Comparison of ENCODE assay signal across 16 cellular contexts in genomic region chr18:74163019-74163656, GRCh38. TPM values are rescaled to one million over a fixed set of nuclear protein-coding genes. Genes with fewer than 3 reads are reported as not detected.
DNase-seq lines count a peak whose midpoint lies in the region; ATAC-seq, FAIRE-seq and TF ChIP-seq lines count a peak whose summit lies in the region.
"Had no signal": no experiment of that assay in that cellular context is flagged by ENCODE, and none has a peak within 500 bp of the region (broad histone marks: within the 10 kb centered on the region; RNA-seq: fewer than 3 reads in every experiment).

No MANE protein-coding gene starts in this region.

- no peak for FAIRE-seq in HepG2 (lab: Jason Lieb, UNC)

- TF ChIP-seq CTCF in glutamatergic neuron (IDR thresholded peaks at IDR 0.05; ENCODE audit: partially characterized antibody, unreplicated experiment) (peak; percentile 22), HepG2 (CRISPR knock-in tag; IDR thresholded peaks at IDR 0.05) (no peak)

- no peak overlapping the region for H3K4me3 ChIP-seq in HepG2 (replicated peaks in 1 of 3; ENCODE audit: insufficient read depth in 1 of 3, low read depth in 2 of 3, low read length in 3 of 3)
- H3K4me3 ChIP-seq: lung had no signal

- H3K27ac Mint-ChIP-seq in glutamatergic neuron (ENCODE audit: unreplicated experiment) = no peak overlapping the region
- H3K27ac Mint-ChIP-seq: stimulated activated effector memory CD8-positive, alpha-beta T cell treated with anti-CD3 and anti-CD28 coated beads, Interleukin-12 subunit alpha, Interleukin-12 subunit beta, amount 100 ng/mL, for 72 hours had no signal

- no peaks in the 10 kb centered on the region for H3K4me1 Mint-ChIP-seq in glutamatergic neuron (ENCODE audit: low read depth, unreplicated experiment)
- H3K4me1 Mint-ChIP-seq: CD8-positive, alpha-beta memory T cell had no signal

- H3K4me1 ChIP-seq in HepG2 (ENCODE audit: insufficient read depth, low read length) = peaks cover 12% of the 10 kb centered on the region; the same call in 1 of the 2 replicates

- peaks cover 5 to 29% of the 10 kb centered on the region in 2 experiments for H3K36me3 ChIP-seq in HepG2 (replicated peaks in 1 of 2; ENCODE audit: control insufficient read depth in 1 of 2, insufficient read depth in 2 of 2, low read length in 2 of 2)

- no peaks in the 10 kb centered on the region for H3K9me3 Mint-ChIP-seq in glutamatergic neuron (ENCODE audit: unreplicated experiment)
- H3K9me3 Mint-ChIP-seq: CD8-positive, alpha-beta memory T cell; stimulated activated effector memory CD8-positive, alpha-beta T cell treated with anti-CD3 and anti-CD28 coated beads, Interleukin-12 subunit alpha, Interleukin-12 subunit beta, amount 100 ng/mL, for 72 hours had no signal

- POLR2A ChIA-PET in HepG2 (lab: Yijun Ruan, JAX) = no interaction called here

- no peaks in the 10 kb centered on the region for H3K9me3 ChIP-seq in HepG2 (ENCODE audit: low read length)

- H3K79me2 ChIP-seq in HepG2 (ENCODE audit: insufficient read depth, low read length) = no peaks in the 10 kb centered on the region

- H3K9ac ChIP-seq in HepG2 (ENCODE audit: insufficient read depth, low read depth, low read length) = no peak overlapping the region

- H3K27me3 Mint-ChIP-seq in glutamatergic neuron (ENCODE audit: unreplicated experiment) = no peaks in the 10 kb centered on the region

- CTCF ChIA-PET in HepG2 (lab: Yijun Ruan, JAX; ENCODE audit: low intra/inter-chr PET ratio, low total read pairs) = no interaction called here

- H2AFZ ChIP-seq in HepG2 (ENCODE audit: low read length) = no peak overlapping the region

- H3K27ac ChIP-seq in HepG2 (ENCODE audit: extremely low read length, insufficient read depth, low read length) = no peak overlapping the region
- H3K27ac ChIP-seq: VCaP had no signal

- no TSS peak for BruUV-seq in HepG2 (replicated peaks; lab: Mats Ljungman, UMichigan)

- peaks cover 5% of the 10 kb centered on the region for H3K36me3 Mint-ChIP-seq in glutamatergic neuron (ENCODE audit: unreplicated experiment)

- WGBS in HepG2 (ENCODE audit: low lambda C conversion rate) = 90% methylated on average over 11 of the region's 11 CpGs

- TF ChIP-seq EP300 in HepG2 (IDR thresholded peaks at IDR 0.05; ENCODE audit: low read depth in 2 of 2, low read length in 2 of 2) = no peak
- TF ChIP-seq EP300 in HepG2 (CRISPR knock-in tag; IDR thresholded peaks at IDR 0.05; ENCODE audit: borderline replicate concordance) = no peak

- intact Hi-C loops in HepG2 (cut with micrococcal nuclease; ENCODE audit: unreplicated experiment) = no loop called here

- TF ChIP-seq RAD21 in HepG2 (CRISPR knock-in tag; IDR thresholded peaks at IDR 0.05) = no peak

- TF ChIP-seq POLR2A in GM18505 (IDR thresholded peaks at IDR 0.05; ENCODE audit: borderline replicate concordance, extremely low read depth, insufficient read depth, insufficient read length) (no peak), HepG2 (IDR thresholded peaks at IDR 0.05; ENCODE audit: insufficient read depth in 1 of 2, low read depth in 2 of 2, low read length in 2 of 2) (no peak)

- ATAC-seq in GM18505 (IDR thresholded peaks at IDR 0.05; ENCODE audit: unreplicated experiment) (peak; percentile 73), GM21717 (IDR thresholded peaks at IDR 0.05; ENCODE audit: unreplicated experiment) (peak; percentile 75), HepG2 (no peak)
- no peak for ATAC-seq in activated CD4-positive, CD25-positive, alpha-beta regulatory T cell treated with anti-CD3 and anti-CD28 coated beads, Interleukin-2, amount 50 U/mL, for 24 hours
- ATAC-seq: stimulated activated effector memory CD8-positive, alpha-beta T cell treated with anti-CD3 and anti-CD28 coated beads, Interleukin-12 subunit alpha, Interleukin-12 subunit beta, amount 100 ng/mL, for 72 hours had no signal

- in situ Hi-C loops in HepG2 (cut with HindIII; ENCODE audit: extremely low pct_ligation_motif_present, low pct_unique_long_range_greater_than_20kb) = no loop called here

- no peak overlapping the region for H3K4me3 Mint-ChIP-seq in glutamatergic neuron (ENCODE audit: unreplicated experiment)
- H3K4me3 Mint-ChIP-seq: CD8-positive, alpha-beta memory T cell; stimulated activated effector memory CD8-positive, alpha-beta T cell treated with anti-CD3 and anti-CD28 coated beads, Interleukin-12 subunit alpha, Interleukin-12 subunit beta, amount 100 ng/mL, for 72 hours had no signal

- H3K27me3 ChIP-seq in HepG2 (ENCODE audit: control insufficient read depth in 1 of 2, insufficient read depth in 2 of 2, low read length in 2 of 2) = no peaks in the 10 kb centered on the region; a peak in 1 of 5 replicates

- peak; percentile 13 to 42 for DNase-seq in Kasumi-1 (lab: John Stamatoyannopoulos, UW)
- DNase-seq in glutamatergic neuron = no peak
- no peak for DNase-seq in LoVo (ENCODE audit: low spot score)
- DNase-seq in HuH-7.5 (ENCODE audit: low spot score) = no peak
- DNase-seq in HepG2 (ENCODE audit: low spot score) = no peak
- DNase-seq: activated T-cell treated with anti-CD3 and anti-CD28 coated beads for 4 hours; amniotic stem cell; CD8-positive, alpha-beta memory T cell; effector CD8-positive, alpha-beta T cell; hippocampal formation had no signal

- no peaks in the 10 kb centered on the region for H4K20me1 ChIP-seq in HepG2 (ENCODE audit: insufficient read depth, low read length)

- H3K4me2 ChIP-seq in HepG2 (ENCODE audit: low read depth, low read length) = no peak overlapping the region

TF ChIP-seq in HepG2, 621 proteins besides CTCF, POLR2A, EP300 and RAD21:
- TF ChIP-seq TMF1 (CRISPR knock-in tag; IDR thresholded peaks at IDR 0.05; ENCODE audit: low read depth) = no peak

RNA-seq across cellular contexts. Expression of gene TIMM21, which starts 14.8 kb away (rescaled TPM):
- total RNA-seq in glutamatergic neuron (ENCODE audit: unreplicated experiment) = 26.8 TPM
- total RNA-seq in HepG2 (2016; rRNA removed; fragmentation: Illumina TruSeq; extraction: Trizol) = 55.6 and 62.3 TPM in 2 replicates
- total RNA-seq in HepG2 (2016; cell fraction: cytosol; rRNA removed; fragmentation: Illumina TruSeq; extraction: Trizol; ENCODE audit: low read depth) = 35.3 and 46.1 TPM in 2 replicates
- total RNA-seq in HepG2 (2016; cell fraction: insoluble cytoplasmic fraction; rRNA removed; fragmentation: Illumina TruSeq; extraction: Trizol) = 61.9 and 63.6 TPM in 2 replicates
- 71.2 and 72.9 TPM in 2 replicates for total RNA-seq in HepG2 (2016; cell fraction: membrane; rRNA removed; fragmentation: Illumina TruSeq; extraction: Trizol)
- 50.3 and 53.1 TPM in 2 replicates for total RNA-seq in HepG2 (2016; cell fraction: nucleus; rRNA removed; fragmentation: Illumina TruSeq; extraction: Trizol)
- polyA plus RNA-seq in HepG2 (2011; rRNA removed) = 21.5 and 29.6 TPM in 2 replicates
- 20.1 and 24.5 TPM in 2 replicates for polyA plus RNA-seq in HepG2 (2011; cell fraction: cytosol; rRNA removed)
- polyA plus RNA-seq in HepG2 (2011; cell fraction: nucleus; rRNA removed) = 28.1 and 29.2 TPM in 2 replicates
- polyA plus RNA-seq in HepG2 (2012) = 18.6 and 31.7 TPM in 2 replicates
- 62.2 and 78.6 TPM in 2 replicates for polyA plus RNA-seq in HepG2 (2016; cell fraction: cytosol; fragmentation: Illumina TruSeq; extraction: Trizol; ENCODE audit: low read depth)
- 76.6 and 85.1 TPM in 2 replicates for polyA plus RNA-seq in HepG2 (2016; cell fraction: insoluble cytoplasmic fraction; fragmentation: Illumina TruSeq; extraction: Trizol; ENCODE audit: low read depth)
- 76.0 and 95.4 TPM in 2 replicates for polyA plus RNA-seq in HepG2 (2016; cell fraction: membrane; fragmentation: Illumina TruSeq; extraction: Trizol; ENCODE audit: low read depth)
- polyA plus RNA-seq in HepG2 (2016; cell fraction: nucleus; fragmentation: Illumina TruSeq; extraction: Trizol; ENCODE audit: insufficient read depth, low read depth) = 116 and 118 TPM in 2 replicates
- 14.0 and 39.3 TPM in 2 replicates for polyA minus RNA-seq in HepG2 (2011; rRNA and poly(A)+ RNA removed; ENCODE audit: low replicate concordance)
- 9.4 and 19.0 TPM in 2 replicates for polyA minus RNA-seq in HepG2 (2011; cell fraction: cytosol; rRNA and poly(A)+ RNA removed)
- polyA minus RNA-seq in HepG2 (2011; cell fraction: nucleus; rRNA and poly(A)+ RNA removed) = 27.0 and 31.7 TPM in 2 replicates

RNA-seq across cellular contexts. Expression of gene FBXO15, which starts 15.5 kb away (rescaled TPM):
- total RNA-seq in glutamatergic neuron (ENCODE audit: unreplicated experiment) (0.76 TPM), HepG2 (2016; rRNA removed; fragmentation: Illumina TruSeq; extraction: Trizol) (0.09 TPM in 1 of 2 replicates, not detected in the other)
- total RNA-seq in HepG2 (2016; cell fraction: cytosol; rRNA removed; fragmentation: Illumina TruSeq; extraction: Trizol; ENCODE audit: low read depth) = not detected in 2 replicates
- total RNA-seq in HepG2 (2016; cell fraction: insoluble cytoplasmic fraction; rRNA removed; fragmentation: Illumina TruSeq; extraction: Trizol) = not detected in 2 replicates
- not detected in 2 replicates for total RNA-seq in HepG2 (2016; cell fraction: membrane; rRNA removed; fragmentation: Illumina TruSeq; extraction: Trizol)
- total RNA-seq in HepG2 (2016; cell fraction: nucleus; rRNA removed; fragmentation: Illumina TruSeq; extraction: Trizol) = not detected in 2 replicates
- 0.12 and 0.46 TPM in 2 replicates for polyA plus RNA-seq in HepG2 (2011; rRNA removed)
- 0.09 and 0.11 TPM in 2 replicates for polyA plus RNA-seq in HepG2 (2011; cell fraction: cytosol; rRNA removed)
- 0.23 and 0.43 TPM in 2 replicates for polyA plus RNA-seq in HepG2 (2011; cell fraction: nucleus; rRNA removed)
- polyA plus RNA-seq in HepG2 (2012) = 0.16 TPM in 1 of 2 replicates, not detected in the other
- not detected in 2 replicates for polyA plus RNA-seq in HepG2 (2016; cell fraction: cytosol; fragmentation: Illumina TruSeq; extraction: Trizol; ENCODE audit: low read depth)
- 0.40 TPM in 1 of 2 replicates, not detected in the other for polyA plus RNA-seq in HepG2 (2016; cell fraction: insoluble cytoplasmic fraction; fragmentation: Illumina TruSeq; extraction: Trizol; ENCODE audit: low read depth)
- polyA plus RNA-seq in HepG2 (2016; cell fraction: membrane; fragmentation: Illumina TruSeq; extraction: Trizol; ENCODE audit: low read depth) = not detected in 2 replicates
- not detected in 2 replicates for polyA plus RNA-seq in HepG2 (2016; cell fraction: nucleus; fragmentation: Illumina TruSeq; extraction: Trizol; ENCODE audit: insufficient read depth, low read depth)
- polyA minus RNA-seq in HepG2 (2011; rRNA and poly(A)+ RNA removed; ENCODE audit: low replicate concordance) = 0.40 TPM in 1 of 2 replicates, not detected in the other
- polyA minus RNA-seq in HepG2 (2011; cell fraction: cytosol; rRNA and poly(A)+ RNA removed) = not detected in 2 replicates
- 0.37 and 0.39 TPM in 2 replicates for polyA minus RNA-seq in HepG2 (2011; cell fraction: nucleus; rRNA and poly(A)+ RNA removed)

Comparison
In these comparisons a context has a peak if more than half of its experiments do, and no peak if none do; other contexts are left out.
1. ATAC-seq: peak in GM18505 (single experiment) and GM21717 (single experiment); none in activated CD4-positive, CD25-positive, alpha-beta regulatory T cell treated with anti-CD3 and anti-CD28 coated beads, Interleukin-2, amount 50 U/mL, for 24 hours (0 of 2) and HepG2 (single experiment).
2. DNase-seq: peak in Kasumi-1 (2 of 2); none in glutamatergic neuron (single experiment), LoVo (single experiment), HuH-7.5 (single experiment) and HepG2 (single experiment).